Comparison of ENCODE assay signal across 1 cellular context in the genomic region with DNA sequence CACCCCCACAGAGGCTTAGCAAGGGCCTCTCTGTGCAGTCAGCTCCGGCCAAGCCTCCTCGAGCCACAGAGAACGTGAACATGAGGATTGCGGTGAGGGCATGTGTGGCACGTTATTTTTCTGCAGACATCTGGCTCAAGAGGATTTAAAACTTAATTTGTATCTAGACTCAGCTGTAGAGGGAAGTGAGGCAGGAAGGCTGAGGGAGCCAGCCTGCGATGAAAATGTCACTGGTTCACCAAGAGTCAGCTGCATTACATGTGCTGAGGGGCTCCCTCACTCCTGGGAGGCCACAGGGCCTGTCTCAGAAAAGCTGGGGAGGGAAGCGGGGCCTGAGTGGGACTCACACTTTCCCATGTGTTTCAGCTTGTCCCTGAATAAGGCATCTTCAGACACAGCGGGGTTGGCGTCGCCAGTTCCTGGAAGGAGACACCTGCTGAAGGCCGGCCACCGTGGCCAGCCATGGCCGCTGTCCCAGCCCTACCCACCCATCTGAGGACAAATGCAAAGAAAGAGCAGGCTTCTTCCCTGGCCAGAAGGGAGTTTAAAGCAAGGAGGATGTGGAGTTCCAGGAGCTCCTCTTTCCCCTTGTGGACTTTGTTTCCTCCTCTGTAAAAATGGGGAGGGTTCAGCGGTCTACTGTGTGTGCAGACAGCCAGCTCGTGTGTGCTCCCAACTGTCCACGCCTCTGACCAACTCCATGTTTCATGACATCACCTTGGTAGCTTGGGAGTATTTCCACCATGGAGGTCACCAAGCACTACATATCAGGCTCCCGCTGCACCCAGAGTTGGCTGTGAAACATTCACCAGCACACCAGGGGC.
TF ChIP-seq lines count a peak whose summit lies in the region.

No MANE protein-coding gene starts in this region.

TF ChIP-seq in HepG2, 621 proteins besides CTCF, POLR2A, EP300 and RAD21 (continued from another document):
- TF ChIP-seq, protein P1, sequence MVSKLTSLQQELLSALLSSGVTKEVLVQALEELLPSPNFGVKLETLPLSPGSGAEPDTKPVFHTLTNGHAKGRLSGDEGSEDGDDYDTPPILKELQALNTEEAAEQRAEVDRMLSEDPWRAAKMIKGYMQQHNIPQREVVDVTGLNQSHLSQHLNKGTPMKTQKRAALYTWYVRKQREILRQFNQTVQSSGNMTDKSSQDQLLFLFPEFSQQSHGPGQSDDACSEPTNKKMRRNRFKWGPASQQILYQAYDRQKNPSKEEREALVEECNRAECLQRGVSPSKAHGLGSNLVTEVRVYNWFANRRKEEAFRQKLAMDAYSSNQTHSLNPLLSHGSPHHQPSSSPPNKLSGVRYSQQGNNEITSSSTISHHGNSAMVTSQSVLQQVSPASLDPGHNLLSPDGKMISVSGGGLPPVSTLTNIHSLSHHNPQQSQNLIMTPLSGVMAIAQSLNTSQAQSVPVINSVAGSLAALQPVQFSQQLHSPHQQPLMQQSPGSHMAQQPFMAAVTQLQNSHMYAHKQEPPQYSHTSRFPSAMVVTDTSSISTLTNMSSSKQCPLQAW (CRISPR knock-in tag; IDR thresholded peaks at IDR 0.05) = 0 out of 2 replicates have a peak, but pooled peaks have one; percentile 5
- TF ChIP-seq, protein P2, sequence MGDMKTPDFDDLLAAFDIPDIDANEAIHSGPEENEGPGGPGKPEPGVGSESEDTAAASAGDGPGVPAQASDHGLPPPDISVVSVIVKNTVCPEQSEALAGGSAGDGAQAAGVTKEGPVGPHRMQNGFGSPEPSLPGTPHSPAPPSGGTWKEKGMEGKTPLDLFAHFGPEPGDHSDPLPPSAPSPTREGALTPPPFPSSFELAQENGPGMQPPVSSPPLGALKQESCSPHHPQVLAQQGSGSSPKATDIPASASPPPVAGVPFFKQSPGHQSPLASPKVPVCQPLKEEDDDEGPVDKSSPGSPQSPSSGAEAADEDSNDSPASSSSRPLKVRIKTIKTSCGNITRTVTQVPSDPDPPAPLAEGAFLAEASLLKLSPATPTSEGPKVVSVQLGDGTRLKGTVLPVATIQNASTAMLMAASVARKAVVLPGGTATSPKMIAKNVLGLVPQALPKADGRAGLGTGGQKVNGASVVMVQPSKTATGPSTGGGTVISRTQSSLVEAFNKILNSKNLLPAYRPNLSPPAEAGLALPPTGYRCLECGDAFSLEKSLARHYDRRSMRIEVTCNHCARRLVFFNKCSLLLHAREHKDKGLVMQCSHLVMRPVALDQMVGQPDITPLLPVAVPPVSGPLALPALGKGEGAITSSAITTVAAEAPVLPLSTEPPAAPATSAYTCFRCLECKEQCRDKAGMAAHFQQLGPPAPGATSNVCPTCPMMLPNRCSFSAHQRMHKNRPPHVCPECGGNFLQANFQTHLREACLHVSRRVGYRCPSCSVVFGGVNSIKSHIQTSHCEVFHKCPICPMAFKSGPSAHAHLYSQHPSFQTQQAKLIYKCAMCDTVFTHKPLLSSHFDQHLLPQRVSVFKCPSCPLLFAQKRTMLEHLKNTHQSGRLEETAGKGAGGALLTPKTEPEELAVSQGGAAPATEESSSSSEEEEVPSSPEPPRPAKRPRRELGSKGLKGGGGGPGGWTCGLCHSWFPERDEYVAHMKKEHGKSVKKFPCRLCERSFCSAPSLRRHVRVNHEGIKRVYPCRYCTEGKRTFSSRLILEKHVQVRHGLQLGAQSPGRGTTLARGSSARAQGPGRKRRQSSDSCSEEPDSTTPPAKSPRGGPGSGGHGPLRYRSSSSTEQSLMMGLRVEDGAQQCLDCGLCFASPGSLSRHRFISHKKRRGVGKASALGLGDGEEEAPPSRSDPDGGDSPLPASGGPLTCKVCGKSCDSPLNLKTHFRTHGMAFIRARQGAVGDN (CRISPR knock-in tag; IDR thresholded peaks at IDR 0.05) = 0 out of 2 replicates have a peak, but pooled peaks have one; percentile 5
- TF ChIP-seq, protein P3, sequence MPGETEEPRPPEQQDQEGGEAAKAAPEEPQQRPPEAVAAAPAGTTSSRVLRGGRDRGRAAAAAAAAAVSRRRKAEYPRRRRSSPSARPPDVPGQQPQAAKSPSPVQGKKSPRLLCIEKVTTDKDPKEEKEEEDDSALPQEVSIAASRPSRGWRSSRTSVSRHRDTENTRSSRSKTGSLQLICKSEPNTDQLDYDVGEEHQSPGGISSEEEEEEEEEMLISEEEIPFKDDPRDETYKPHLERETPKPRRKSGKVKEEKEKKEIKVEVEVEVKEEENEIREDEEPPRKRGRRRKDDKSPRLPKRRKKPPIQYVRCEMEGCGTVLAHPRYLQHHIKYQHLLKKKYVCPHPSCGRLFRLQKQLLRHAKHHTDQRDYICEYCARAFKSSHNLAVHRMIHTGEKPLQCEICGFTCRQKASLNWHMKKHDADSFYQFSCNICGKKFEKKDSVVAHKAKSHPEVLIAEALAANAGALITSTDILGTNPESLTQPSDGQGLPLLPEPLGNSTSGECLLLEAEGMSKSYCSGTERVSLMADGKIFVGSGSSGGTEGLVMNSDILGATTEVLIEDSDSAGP (CRISPR knock-in tag; IDR thresholded peaks at IDR 0.05; ENCODE audit: borderline replicate concordance) = 0 out of 2 replicates have a peak, but pooled peaks have one; percentile 5
- peak; percentile 62; the same call in 1 of the 2 replicates for TF ChIP-seq KLF13 (CRISPR knock-in tag; IDR thresholded peaks at IDR 0.05)
- TF ChIP-seq ARHGAP35 (CRISPR knock-in tag; IDR thresholded peaks at IDR 0.05; ENCODE audit: borderline replicate concordance) = no peak
- 0 out of 2 replicates have a peak, but pooled peaks have one; percentile 17 for TF ChIP-seq SPEN (CRISPR knock-in tag; IDR thresholded peaks at IDR 0.05; ENCODE audit: low read depth)
- TF ChIP-seq ZNF260 (CRISPR knock-in tag; IDR thresholded peaks at IDR 0.05; ENCODE audit: borderline replicate concordance, low read depth) = no peak
- TF ChIP-seq, protein P4, sequence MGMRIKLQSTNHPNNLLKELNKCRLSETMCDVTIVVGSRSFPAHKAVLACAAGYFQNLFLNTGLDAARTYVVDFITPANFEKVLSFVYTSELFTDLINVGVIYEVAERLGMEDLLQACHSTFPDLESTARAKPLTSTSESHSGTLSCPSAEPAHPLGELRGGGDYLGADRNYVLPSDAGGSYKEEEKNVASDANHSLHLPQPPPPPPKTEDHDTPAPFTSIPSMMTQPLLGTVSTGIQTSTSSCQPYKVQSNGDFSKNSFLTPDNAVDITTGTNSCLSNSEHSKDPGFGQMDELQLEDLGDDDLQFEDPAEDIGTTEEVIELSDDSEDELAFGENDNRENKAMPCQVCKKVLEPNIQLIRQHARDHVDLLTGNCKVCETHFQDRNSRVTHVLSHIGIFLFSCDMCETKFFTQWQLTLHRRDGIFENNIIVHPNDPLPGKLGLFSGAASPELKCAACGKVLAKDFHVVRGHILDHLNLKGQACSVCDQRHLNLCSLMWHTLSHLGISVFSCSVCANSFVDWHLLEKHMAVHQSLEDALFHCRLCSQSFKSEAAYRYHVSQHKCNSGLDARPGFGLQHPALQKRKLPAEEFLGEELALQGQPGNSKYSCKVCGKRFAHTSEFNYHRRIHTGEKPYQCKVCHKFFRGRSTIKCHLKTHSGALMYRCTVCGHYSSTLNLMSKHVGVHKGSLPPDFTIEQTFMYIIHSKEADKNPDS (CRISPR knock-in tag; IDR thresholded peaks at IDR 0.05) = peak; percentile 31; the same call in 1 of the 2 replicates
- TF ChIP-seq ISX (CRISPR knock-in tag; conservative IDR thresholded peaks at IDR 0.05) = no peak
- 0 out of 2 replicates have a peak, but pooled peaks have one; percentile 16 for TF ChIP-seq POLR2AphosphoS5 (IDR thresholded peaks at IDR 0.05; ENCODE audit: low read depth, low read length)
- peak; percentile 6 for TF ChIP-seq TEAD3 (CRISPR knock-in tag; optimal IDR thresholded peaks at IDR 0.05; ENCODE audit: borderline replicate concordance)
- peak; percentile 24; the same call in 1 of the 2 replicates for TF ChIP-seq ZNF263 (CRISPR knock-in tag; IDR thresholded peaks at IDR 0.05)
- TF ChIP-seq HNRNPH1 (optimal IDR thresholded peaks at IDR 0.05; ENCODE audit: low read depth, low read length) = no peak
- TF ChIP-seq, protein P5, sequence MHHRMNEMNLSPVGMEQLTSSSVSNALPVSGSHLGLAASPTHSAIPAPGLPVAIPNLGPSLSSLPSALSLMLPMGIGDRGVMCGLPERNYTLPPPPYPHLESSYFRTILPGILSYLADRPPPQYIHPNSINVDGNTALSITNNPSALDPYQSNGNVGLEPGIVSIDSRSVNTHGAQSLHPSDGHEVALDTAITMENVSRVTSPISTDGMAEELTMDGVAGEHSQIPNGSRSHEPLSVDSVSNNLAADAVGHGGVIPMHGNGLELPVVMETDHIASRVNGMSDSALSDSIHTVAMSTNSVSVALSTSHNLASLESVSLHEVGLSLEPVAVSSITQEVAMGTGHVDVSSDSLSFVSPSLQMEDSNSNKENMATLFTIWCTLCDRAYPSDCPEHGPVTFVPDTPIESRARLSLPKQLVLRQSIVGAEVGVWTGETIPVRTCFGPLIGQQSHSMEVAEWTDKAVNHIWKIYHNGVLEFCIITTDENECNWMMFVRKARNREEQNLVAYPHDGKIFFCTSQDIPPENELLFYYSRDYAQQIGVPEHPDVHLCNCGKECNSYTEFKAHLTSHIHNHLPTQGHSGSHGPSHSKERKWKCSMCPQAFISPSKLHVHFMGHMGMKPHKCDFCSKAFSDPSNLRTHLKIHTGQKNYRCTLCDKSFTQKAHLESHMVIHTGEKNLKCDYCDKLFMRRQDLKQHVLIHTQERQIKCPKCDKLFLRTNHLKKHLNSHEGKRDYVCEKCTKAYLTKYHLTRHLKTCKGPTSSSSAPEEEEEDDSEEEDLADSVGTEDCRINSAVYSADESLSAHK (CRISPR knock-in tag; IDR thresholded peaks at IDR 0.05; ENCODE audit: borderline replicate concordance) = no peak
- TF ChIP-seq, protein P6, sequence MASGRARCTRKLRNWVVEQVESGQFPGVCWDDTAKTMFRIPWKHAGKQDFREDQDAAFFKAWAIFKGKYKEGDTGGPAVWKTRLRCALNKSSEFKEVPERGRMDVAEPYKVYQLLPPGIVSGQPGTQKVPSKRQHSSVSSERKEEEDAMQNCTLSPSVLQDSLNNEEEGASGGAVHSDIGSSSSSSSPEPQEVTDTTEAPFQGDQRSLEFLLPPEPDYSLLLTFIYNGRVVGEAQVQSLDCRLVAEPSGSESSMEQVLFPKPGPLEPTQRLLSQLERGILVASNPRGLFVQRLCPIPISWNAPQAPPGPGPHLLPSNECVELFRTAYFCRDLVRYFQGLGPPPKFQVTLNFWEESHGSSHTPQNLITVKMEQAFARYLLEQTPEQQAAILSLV (CRISPR knock-in tag; IDR thresholded peaks at IDR 0.05; ENCODE audit: borderline replicate concordance) = no peak
- 0 out of 2 replicates have a peak, but pooled peaks have one; percentile 3 for TF ChIP-seq ZNF296 (CRISPR knock-in tag; conservative IDR thresholded peaks at IDR 0.05)
- peak; percentile 16; the same call in 1 of the 2 replicates for TF ChIP-seq ATF7 (IDR thresholded peaks at IDR 0.05)
- TF ChIP-seq ATF7 (CRISPR knock-in tag; IDR thresholded peaks at IDR 0.05) = no peak
- TF ChIP-seq ETV6 (CRISPR knock-in tag; conservative IDR thresholded peaks at IDR 0.05) = no peak
- no peak for TF ChIP-seq ATRX (CRISPR knock-in tag; IDR thresholded peaks at IDR 0.05; ENCODE audit: borderline replicate concordance)
- TF ChIP-seq, protein P7, sequence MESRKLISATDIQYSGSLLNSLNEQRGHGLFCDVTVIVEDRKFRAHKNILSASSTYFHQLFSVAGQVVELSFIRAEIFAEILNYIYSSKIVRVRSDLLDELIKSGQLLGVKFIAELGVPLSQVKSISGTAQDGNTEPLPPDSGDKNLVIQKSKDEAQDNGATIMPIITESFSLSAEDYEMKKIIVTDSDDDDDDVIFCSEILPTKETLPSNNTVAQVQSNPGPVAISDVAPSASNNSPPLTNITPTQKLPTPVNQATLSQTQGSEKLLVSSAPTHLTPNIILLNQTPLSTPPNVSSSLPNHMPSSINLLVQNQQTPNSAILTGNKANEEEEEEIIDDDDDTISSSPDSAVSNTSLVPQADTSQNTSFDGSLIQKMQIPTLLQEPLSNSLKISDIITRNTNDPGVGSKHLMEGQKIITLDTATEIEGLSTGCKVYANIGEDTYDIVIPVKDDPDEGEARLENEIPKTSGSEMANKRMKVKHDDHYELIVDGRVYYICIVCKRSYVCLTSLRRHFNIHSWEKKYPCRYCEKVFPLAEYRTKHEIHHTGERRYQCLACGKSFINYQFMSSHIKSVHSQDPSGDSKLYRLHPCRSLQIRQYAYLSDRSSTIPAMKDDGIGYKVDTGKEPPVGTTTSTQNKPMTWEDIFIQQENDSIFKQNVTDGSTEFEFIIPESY (CRISPR knock-in tag; IDR thresholded peaks at IDR 0.05) = peak; percentile 80
- TF ChIP-seq FOXA1 (IDR thresholded peaks at IDR 0.05) = no peak
- no peak for TF ChIP-seq FOXA1 (CRISPR knock-in tag; IDR thresholded peaks at IDR 0.05)
- TF ChIP-seq, protein P8, sequence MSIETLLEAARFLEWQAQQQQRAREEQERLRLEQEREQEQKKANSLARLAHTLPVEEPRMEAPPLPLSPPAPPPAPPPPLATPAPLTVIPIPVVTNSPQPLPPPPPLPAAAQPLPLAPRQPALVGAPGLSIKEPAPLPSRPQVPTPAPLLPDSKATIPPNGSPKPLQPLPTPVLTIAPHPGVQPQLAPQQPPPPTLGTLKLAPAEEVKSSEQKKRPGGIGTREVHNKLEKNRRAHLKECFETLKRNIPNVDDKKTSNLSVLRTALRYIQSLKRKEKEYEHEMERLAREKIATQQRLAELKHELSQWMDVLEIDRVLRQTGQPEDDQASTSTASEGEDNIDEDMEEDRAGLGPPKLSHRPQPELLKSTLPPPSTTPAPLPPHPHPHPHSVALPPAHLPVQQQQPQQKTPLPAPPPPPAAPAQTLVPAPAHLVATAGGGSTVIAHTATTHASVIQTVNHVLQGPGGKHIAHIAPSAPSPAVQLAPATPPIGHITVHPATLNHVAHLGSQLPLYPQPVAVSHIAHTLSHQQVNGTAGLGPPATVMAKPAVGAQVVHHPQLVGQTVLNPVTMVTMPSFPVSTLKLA (IDR thresholded peaks at IDR 0.05) = 0 out of 2 replicates have a peak, but pooled peaks have one; percentile 15
- TF ChIP-seq ZNF160 (CRISPR knock-in tag; IDR thresholded peaks at IDR 0.05) = no peak
